7 cellular contexts compared by ENCODE assay signal in genomic region chr9:27726244-27727141, GRCh38.
A peak's percentile ranks its signal among the peaks of the same experiment; 100 is the strongest.
DNase-seq lines count a peak whose midpoint lies in the region; FAIRE-seq and TF ChIP-seq lines count a peak whose summit lies in the region.

No MANE protein-coding gene starts in this region.

- H3K4me1 ChIP-seq in HAP-1, result no peaks in the 10 kb centered on the region; the same call in 1 of the 2 replicates

- H3K9me3 ChIP-seq in HAP-1, result no peaks in the 10 kb centered on the region

- H3K36me3 ChIP-seq in HAP-1 (replicated peaks), result no peaks in the 10 kb centered on the region
- no peaks in the 10 kb centered on the region for H3K36me3 ChIP-seq in brain microvascular endothelial cell (replicated peaks)

- TF ChIP-seq CTCF in GM12864 (IDR thresholded peaks at IDR 0.05; ENCODE audit: low read depth, low read length, missing control alignments) (peak; percentile 81), NB4 (IDR thresholded peaks at IDR 0.05; ENCODE audit: low read depth, low read length) (peak; percentile 93), brain microvascular endothelial cell (IDR thresholded peaks at IDR 0.05; ENCODE audit: low read depth, low read length, missing control alignments) (peak; percentile 87)

- in situ Hi-C loops in HAP-1 (cut with MboI; ENCODE audit: low sequenced_read_pairs) (no loop called here), brain microvascular endothelial cell (cut with HindIII; ENCODE audit: low pct_ligation_motif_present, low sequenced_read_pairs) (loop anchor here (25.0 kb wide), 1 partner anchor 336 kb away; no protein-coding TSS in a partner anchor)

- no peak overlapping the region for H3K27ac ChIP-seq in brain microvascular endothelial cell

- H3K27me3 ChIP-seq in HAP-1 (ENCODE audit: low read depth), result no peaks in the 10 kb centered on the region; the same call in 1 of the 2 replicates
- H3K27me3 ChIP-seq in brain microvascular endothelial cell (replicated peaks), result no peaks in the 10 kb centered on the region

- H3K4me3 ChIP-seq in GM12864 (ENCODE audit: low read depth, low read length), result no peak overlapping the region
- H3K4me3 ChIP-seq in HAP-1, result no peak overlapping the region
- no peak overlapping the region for H3K4me3 ChIP-seq in NB4 (ENCODE audit: low read depth, low read length)
- H3K4me3 ChIP-seq in brain microvascular endothelial cell (ENCODE audit: low read depth, low read length), result no peak overlapping the region

- peak; percentile 97 for FAIRE-seq in islet of Langerhans (lab: Jason Lieb, UNC)

- no peak for TF ChIP-seq POLR2A in NB4 (IDR thresholded peaks at IDR 0.05; ENCODE audit: extremely low read depth, insufficient read length)

- DNase-seq in GM12864 (ENCODE audit: low read depth) (peak; percentile 29), HAP-1 (ENCODE audit: low spot score in 2 of 2) (peak; percentile 49 to 76), NB4 (ENCODE audit: low read depth) (peak; percentile 84), SKM-1 treated with dmso at 0.1 percent for 144 hours (lab: John Stamatoyannopoulos, UW; ENCODE audit: unreplicated experiment) (peak; percentile 24), brain microvascular endothelial cell (peak; percentile 75)
- DNase-seq in stimulated activated CD4-positive, alpha-beta T cell treated with anti-CD3 and anti-CD28 coated beads, Interleukin-1b, Interleukin-23, amount 100 ng/mL, for 4 hours (ENCODE audit: low read depth in 2 of 2), result peak; percentile 15 to 25

Comparison
In these comparisons a context has a peak if more than half of its experiments do, and no peak if none do; other contexts are left out.
1. DNase-seq: peak in every context shown above with its lines; median percentile 84 in NB4; 75 in brain microvascular endothelial cell; 62 in HAP-1; 29 in GM12864; 24 in SKM-1 treated with dmso at 0.1 percent for 144 hours; 20 in stimulated activated CD4-positive, alpha-beta T cell treated with anti-CD3 and anti-CD28 coated beads, Interleukin-1b, Interleukin-23, amount 100 ng/mL, for 4 hours.